Comparison of ENCODE assay signal across 10 cellular contexts in the genomic region with DNA sequence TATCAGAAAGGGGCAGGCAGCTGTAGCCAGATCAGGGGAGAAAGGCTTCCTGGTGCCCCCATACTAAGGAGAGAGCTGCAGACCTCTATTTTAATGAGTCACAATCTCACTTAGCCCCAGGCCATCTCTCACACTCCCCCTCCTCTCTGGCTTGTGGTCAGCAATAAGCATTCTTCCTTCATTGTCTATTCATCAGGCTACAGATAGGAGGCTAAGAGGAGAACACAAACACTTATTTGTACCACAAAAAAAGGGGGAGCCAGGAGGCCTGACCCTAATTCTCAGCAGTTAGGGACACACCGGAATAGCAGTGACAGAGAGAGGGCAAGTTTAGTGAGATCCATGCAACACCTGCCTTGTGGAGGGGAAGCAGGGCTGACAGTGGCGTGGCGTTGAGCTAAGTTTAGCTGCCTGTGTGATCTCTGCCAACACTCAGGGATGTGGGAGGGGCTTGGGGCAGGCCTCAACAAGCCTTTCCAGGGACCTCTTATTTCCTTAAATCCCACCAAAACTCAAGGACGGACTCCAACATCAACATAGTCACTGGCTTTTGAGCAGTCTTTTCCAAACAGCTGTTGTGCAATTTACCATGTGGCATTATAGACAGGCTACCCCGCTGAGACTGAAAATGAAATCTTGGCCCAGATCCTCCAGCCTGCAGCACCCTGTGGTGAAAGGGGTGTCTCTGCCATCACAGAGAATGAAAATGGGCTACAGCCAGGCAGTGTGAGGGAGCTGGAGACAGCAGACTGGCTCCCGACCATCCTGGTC.
A peak's percentile ranks its signal among the peaks of the same experiment; 100 is the strongest.
DNase-seq lines count a peak whose midpoint lies in the region; ATAC-seq and TF ChIP-seq lines count a peak whose summit lies in the region.
"Had no signal": no experiment of that assay in that cellular context is flagged by ENCODE, and none has a peak within 500 bp of the region (broad histone marks: within the 10 kb centered on the region; RNA-seq: fewer than 3 reads in every experiment).

No MANE protein-coding gene starts in this region.

- no peak overlapping the region for H3K27ac Mint-ChIP-seq in T-cell

- ATAC-seq in left lung (peak; percentile 54), T-cell (replicated peaks in 1 of 4) (no peak)

- H3K9me3 Mint-ChIP-seq in T-cell, result no peaks in the 10 kb centered on the region

- no peak overlapping the region for H3K4me3 Mint-ChIP-seq in T-cell

- H3K4me1 ChIP-seq in left lung, result peaks cover 0 to 5% of the 10 kb centered on the region in 2 donors

- H3K9me3 ChIP-seq in left lung, result peaks cover 0 to 4% of the 10 kb centered on the region in 2 donors

- in situ Hi-C loops in astrocyte of the spinal cord (cut with HindIII; ENCODE audit: low sequenced_read_pairs), result no loop called here

- intact Hi-C loops in left lung (cut with DNase I), result no loop called here

- no peak overlapping the region for H3K27ac ChIP-seq in left lung
- H3K27ac ChIP-seq: HL-60 had no signal

- peaks cover 17 to 28% of the 10 kb centered on the region in 2 donors for H3K27me3 Mint-ChIP-seq in T-cell

- CTCF ChIA-PET in BJ (lab: Yijun Ruan, JAX), result interaction anchor here (0.7 to 5.9 kb wide), 8 partner anchors 12 to 408 kb away, joined by 3 to 38 read pairs (median 4); no protein-coding TSS in a partner anchor
- CTCF ChIA-PET in T-cell (lab: Charles Lee), result interaction anchor here (0.7 to 1.5 kb wide), 3 partner anchors 9 to 278 kb away, joined by 3 read pairs; no protein-coding TSS in a partner anchor

- no peaks in the 10 kb centered on the region for H3K36me3 ChIP-seq in BJ (ENCODE audit: control insufficient read depth, insufficient read depth, low read length)
- no peaks in the 10 kb centered on the region for H3K36me3 ChIP-seq in left lung

- H3K36me3 Mint-ChIP-seq in T-cell, result no peaks in the 10 kb centered on the region

- peaks cover 1 to 3% (median 3%) of the 10 kb centered on the region in 3 donors for H3K4me1 Mint-ChIP-seq in T-cell

- H3K4me3 ChIP-seq in BJ (ENCODE audit: low read depth, low read length), result no peak overlapping the region
- H3K4me3 ChIP-seq in astrocyte of the spinal cord (ENCODE audit: low read depth, low read length), result no peak overlapping the region
- no peak overlapping the region for H3K4me3 ChIP-seq in left lung

- POLR2A ChIA-PET in BJ (lab: Charles Lee), result no interaction called here
- POLR2A ChIA-PET in T-cell (lab: Charles Lee), result no interaction called here

- TF ChIP-seq CTCF in BJ (IDR thresholded peaks at IDR 0.05; ENCODE audit: insufficient read depth, low read depth, low read length) (peak; percentile 25), astrocyte of the spinal cord (IDR thresholded peaks at IDR 0.05; ENCODE audit: low read depth, low read length) (no peak), left lung (IDR thresholded peaks at IDR 0.05) (no peak)

- DNase-seq in BJ (ENCODE audit: low read depth) (no peak), NCI-H2081 (lab: John Stamatoyannopoulos, UW) (peak; percentile 99), astrocyte of the spinal cord (ENCODE audit: low read depth, low spot score) (peak; percentile 90), left lung (no peak), T-cell (no peak), RPMI8226 (no peak), 8988T (no peak)
- no peak for DNase-seq in stimulated activated naive CD4-positive, alpha-beta T cell treated with Interleukin-2 at 50 U/mL for 16 hours (lab: John Stamatoyannopoulos, UW)
- DNase-seq: DMS53 had no signal

- H3K27me3 ChIP-seq in BJ (ENCODE audit: control insufficient read depth, insufficient read depth, low read length) (no peaks in the 10 kb centered on the region), left lung (peaks cover 0 to 10% of the 10 kb centered on the region in 2 donors)

Comparison
In these comparisons a context has a peak if more than half of its experiments do, and no peak if none do; other contexts are left out.
1. DNase-seq: peak in NCI-H2081 (2 of 2) and astrocyte of the spinal cord (single experiment); none in BJ (single experiment), left lung (0 of 2), T-cell (0 of 34), RPMI8226 (single experiment), stimulated activated naive CD4-positive, alpha-beta T cell treated with Interleukin-2 at 50 U/mL for 16 hours (single experiment) and 8988T (single experiment).